15 cellular contexts compared by ENCODE assay signal in genomic region chr6:10618409-10618808, GRCh38.
DNase-seq lines count a peak whose midpoint lies in the region; ATAC-seq and TF ChIP-seq lines count a peak whose summit lies in the region.
"Had no signal": no experiment of that assay in that cellular context is flagged by ENCODE, and none has a peak within 500 bp of the region (broad histone marks: within the 10 kb centered on the region; RNA-seq: fewer than 3 reads in every experiment).

No MANE protein-coding gene starts in this region.

- DNase-seq in endothelial cell (ENCODE audit: low spot score) (no peak), mesothelial cell of epicardium (ENCODE audit: low spot score in 2 of 2, unreplicated experiment in 2 of 2) (no peak), hepatic stellate cell (ENCODE audit: low spot score) (no peak), anterior cingulate cortex (lab: John Stamatoyannopoulos, UW) (no peak), progenitor cell of endocrine pancreas (ENCODE audit: low spot score, unreplicated experiment) (no peak)
- DNase-seq: ACHN; BE2C; C1 segment of cervical spinal cord; Caco-2; CD4-positive, CD25-positive, alpha-beta regulatory T cell; CD8-positive, alpha-beta memory T cell; HCEC 1CT had no signal

- no peak overlapping the region for H3K4me3 ChIP-seq in rectal smooth muscle tissue (ENCODE audit: low read length)
- H3K4me3 ChIP-seq: GM23338 had no signal

- H3K36me3 ChIP-seq in rectal smooth muscle tissue (ENCODE audit: control insufficient read depth, insufficient read depth, low read length), result no peaks in the 10 kb centered on the region
- H3K36me3 ChIP-seq: BE2C had no signal

- no peak for TF ChIP-seq CTCF in endothelial cell (IDR thresholded peaks at IDR 0.05; ENCODE audit: unreplicated experiment)
- no peak for TF ChIP-seq CTCF in mesothelial cell of epicardium (IDR thresholded peaks at IDR 0.05; ENCODE audit: unreplicated experiment)
- no peak for TF ChIP-seq CTCF in progenitor cell of endocrine pancreas (IDR thresholded peaks at IDR 0.05; ENCODE audit: unreplicated experiment)

- no peak for ATAC-seq in GM19455 (IDR thresholded peaks at IDR 0.05; ENCODE audit: unreplicated experiment)
- ATAC-seq: GM23338 had no signal

- H3K27ac Mint-ChIP-seq in endothelial cell (ENCODE audit: unreplicated experiment) (peak overlapping the region; percentile 45), mesothelial cell of epicardium (peak overlapping the region; percentile 74), progenitor cell of endocrine pancreas (no peak overlapping the region)
- H3K27ac Mint-ChIP-seq: CD4-positive, CD25-positive, alpha-beta regulatory T cell; CD8-positive, alpha-beta memory T cell; GM23338 had no signal

- H3K4me3 Mint-ChIP-seq in endothelial cell (ENCODE audit: unreplicated experiment) (peak overlapping the region; percentile 50), mesothelial cell of epicardium (no peak overlapping the region), progenitor cell of endocrine pancreas (ENCODE audit: low read depth) (no peak overlapping the region)
- H3K4me3 Mint-ChIP-seq: CD4-positive, CD25-positive, alpha-beta regulatory T cell; CD8-positive, alpha-beta memory T cell; GM23338 had no signal

- H3K36me3 Mint-ChIP-seq in endothelial cell (ENCODE audit: low read depth, unreplicated experiment) (peaks cover 48% of the 10 kb centered on the region), mesothelial cell of epicardium (peaks cover 25% of the 10 kb centered on the region), progenitor cell of endocrine pancreas (ENCODE audit: insufficient read depth) (peaks cover 12% of the 10 kb centered on the region)

- peak overlapping the region; percentile 32 for H3K27ac ChIP-seq in rectal smooth muscle tissue (ENCODE audit: low read depth, low read length)

- no peaks in the 10 kb centered on the region for H3K27me3 Mint-ChIP-seq in endothelial cell (ENCODE audit: unreplicated experiment)
- H3K27me3 Mint-ChIP-seq in mesothelial cell of epicardium (ENCODE audit: low read depth), result no peaks in the 10 kb centered on the region
- H3K27me3 Mint-ChIP-seq in progenitor cell of endocrine pancreas, result peaks cover 55% of the 10 kb centered on the region
- H3K27me3 Mint-ChIP-seq: CD4-positive, CD25-positive, alpha-beta regulatory T cell had no signal

- no peak overlapping the region for H3K9ac ChIP-seq in rectal smooth muscle tissue (ENCODE audit: low read length)

- H3K4me1 ChIP-seq in rectal smooth muscle tissue (ENCODE audit: control insufficient read depth, insufficient read depth, low read length), result peaks cover 6% of the 10 kb centered on the region
- H3K4me1 ChIP-seq: BE2C, Caco-2 had no signal

- H3K27me3 ChIP-seq in rectal smooth muscle tissue (ENCODE audit: control insufficient read depth, insufficient read depth, low read length), result no peaks in the 10 kb centered on the region
- H3K27me3 ChIP-seq: BE2C had no signal

- H3K9me3 Mint-ChIP-seq in endothelial cell (ENCODE audit: unreplicated experiment) (no peaks in the 10 kb centered on the region), mesothelial cell of epicardium (peaks cover 12% of the 10 kb centered on the region), progenitor cell of endocrine pancreas (ENCODE audit: low read depth) (peaks cover 7% of the 10 kb centered on the region)
- H3K9me3 Mint-ChIP-seq: CD8-positive, alpha-beta memory T cell had no signal

- H3K4me1 Mint-ChIP-seq in endothelial cell (ENCODE audit: unreplicated experiment), result peaks cover 9% of the 10 kb centered on the region
- no peaks in the 10 kb centered on the region for H3K4me1 Mint-ChIP-seq in mesothelial cell of epicardium
- H3K4me1 Mint-ChIP-seq in progenitor cell of endocrine pancreas (ENCODE audit: low read depth), result peaks cover 3% of the 10 kb centered on the region
